In the genomic region with DNA sequence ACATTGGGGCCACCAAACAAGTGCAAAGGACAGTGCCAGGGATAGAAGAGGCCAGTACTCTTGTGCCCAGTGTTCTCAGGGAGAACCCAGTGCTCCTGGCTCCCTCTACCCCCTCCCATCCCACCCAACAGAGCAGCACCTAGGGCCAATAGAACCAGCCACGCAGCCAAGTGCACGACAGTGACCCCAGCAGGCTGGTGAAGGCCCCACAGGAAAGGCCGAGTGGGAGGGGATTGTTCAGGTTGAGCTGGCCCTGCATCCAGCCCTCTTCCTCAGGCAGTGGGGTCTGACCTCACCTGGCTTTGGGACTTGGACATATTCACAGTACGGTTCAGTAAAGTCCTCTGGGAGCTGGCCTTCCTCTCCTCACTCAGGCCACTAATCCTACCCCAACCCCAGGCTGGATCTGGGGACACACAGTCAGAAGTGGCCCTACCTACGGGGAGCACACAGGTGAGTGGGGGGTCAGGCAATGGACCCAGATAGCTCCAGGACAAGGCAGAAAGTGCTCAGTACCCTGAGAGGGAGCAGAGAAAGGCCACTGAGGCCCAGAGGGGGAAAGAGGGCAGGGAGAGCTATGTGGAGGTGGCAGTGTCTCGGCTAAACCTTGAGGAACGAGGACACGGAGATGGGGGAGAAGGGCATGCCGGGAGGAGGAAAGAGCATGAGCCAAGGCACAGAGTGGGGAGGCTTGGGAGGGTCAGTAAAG, we compare ENCODE assay signal across 9 cellular contexts. TPM values are rescaled to one million over a fixed set of nuclear protein-coding genes. Genes with fewer than 3 reads are reported as not detected.
DNase-seq lines count a peak whose midpoint lies in the region; ATAC-seq and TF ChIP-seq lines count a peak whose summit lies in the region.
"Had no signal": no experiment of that assay in that cellular context is flagged by ENCODE, and none has a peak within 500 bp of the region (broad histone marks: within the 10 kb centered on the region; RNA-seq: fewer than 3 reads in every experiment).

No MANE protein-coding gene starts in this region.

- H3K9me2 ChIP-seq in PC-3 (replicated peaks; ENCODE audit: low read length): no peaks in the 10 kb centered on the region

- no TSS peak for BruUV-seq in PC-3 (replicated peaks; lab: Mats Ljungman, UMichigan)

- H3K9ac ChIP-seq in PC-3 (ENCODE audit: low read length): no peak overlapping the region

- no peaks in the 10 kb centered on the region for H4K20me1 ChIP-seq in PC-3 (ENCODE audit: low read length)

- H3K36me3 ChIP-seq in PC-3 (ENCODE audit: low read depth, low read length): no peaks in the 10 kb centered on the region; the same call in 1 of the 2 replicates

- no peak overlapping the region for H2AFZ ChIP-seq in PC-3 (ENCODE audit: low read length)

- POLR2A ChIA-PET in AG04449 (lab: Yijun Ruan, JAX) (no interaction called here), PC-3 (lab: Charles Lee; ENCODE audit: unreplicated experiment) (no interaction called here)

- no peaks in the 10 kb centered on the region for H3K4me1 ChIP-seq in PC-3 (ENCODE audit: insufficient read depth, low read length)
- H3K4me1 ChIP-seq in foreskin keratinocyte: no peaks in the 10 kb centered on the region

- peak; percentile 27 for TF ChIP-seq CTCF in AG04449 (IDR thresholded peaks at IDR 0.05; ENCODE audit: insufficient read depth, low read length, missing control alignments)
- peak; percentile 43; the same call in 1 of the 2 replicates for TF ChIP-seq CTCF in GM12874 (IDR thresholded peaks at IDR 0.05; ENCODE audit: insufficient read depth, low read depth, low read length)
- no peak for TF ChIP-seq CTCF in PC-3 (conservative IDR thresholded peaks at IDR 0.05; ENCODE audit: low read depth, low read length)
- peak; percentile 20 for TF ChIP-seq CTCF in foreskin keratinocyte (conservative IDR thresholded peaks at IDR 0.05)

- no peak for DNase-seq in AG04449 (ENCODE audit: low read depth, low spot score)
- DNase-seq in PC-3: peak; percentile 7
- no peak for DNase-seq in foreskin keratinocyte
- no peak for DNase-seq in NCI-H1105 (lab: John Stamatoyannopoulos, UW)
- DNase-seq in NCI-H1694 (lab: John Stamatoyannopoulos, UW): no peak
- DNase-seq: NCI-H1436 had no signal

- no peaks in the 10 kb centered on the region for H3K9me3 ChIP-seq in PC-3 (ENCODE audit: low read length)

- intact Hi-C loops in PC-3 (cut with micrococcal nuclease): no loop called here

- CTCF ChIA-PET in AG04449 (lab: Yijun Ruan, JAX) (interaction anchor here (1.4 kb wide), 1 partner anchor 30 kb away, joined by 4 read pairs; no protein-coding TSS in a partner anchor), PC-3 (lab: Charles Lee) (no interaction called here)

- no peak overlapping the region for H3K4me2 ChIP-seq in PC-3 (ENCODE audit: low read length)

- H3K27me3 ChIP-seq in PC-3 (ENCODE audit: low read length): no peaks in the 10 kb centered on the region
- no peaks in the 10 kb centered on the region for H3K27me3 ChIP-seq in foreskin keratinocyte

- H3K27ac ChIP-seq in PC-3 (ENCODE audit: low read length): no peak overlapping the region
- no peak overlapping the region for H3K27ac ChIP-seq in foreskin keratinocyte

- H3K4me3 ChIP-seq in AG04449 (ENCODE audit: low read depth, low read length) (no peak overlapping the region), PC-3 (ENCODE audit: low read length) (no peak overlapping the region)

- peak; percentile 54; the same call in 1 of the 2 replicates for ATAC-seq in PC-3
- peak; percentile 26 for ATAC-seq in foreskin keratinocyte
- no peak for ATAC-seq in HG02885 (IDR thresholded peaks at IDR 0.05; ENCODE audit: poor library complexity, unreplicated experiment)
- no peak for ATAC-seq in HG03280 (IDR thresholded peaks at IDR 0.05; ENCODE audit: unreplicated experiment)

- H3K79me2 ChIP-seq in PC-3 (ENCODE audit: low read length): no peaks in the 10 kb centered on the region

- H3F3A ChIP-seq in PC-3 (ENCODE audit: low read length, unreplicated experiment): no peaks in the 10 kb centered on the region

RNA-seq across cellular contexts. Expression of a gene that starts 25.4 kb away (rescaled TPM):
- total RNA-seq in PC-3 (2014; rRNA removed) (37.0 and 37.2 TPM in 2 replicates), foreskin keratinocyte (39.7 and 48.9 TPM in 2 replicates)
- 24.1 and 32.0 TPM in 2 replicates for polyA plus RNA-seq in foreskin keratinocyte

RNA-seq across cellular contexts. Expression of a gene that starts 45.9 kb away (rescaled TPM):
- 5.8 and 6.4 TPM in 2 replicates for total RNA-seq in PC-3 (2014; rRNA removed)
- total RNA-seq in foreskin keratinocyte: 8.9 and 9.8 TPM in 2 replicates
- 3.1 and 3.5 TPM in 2 replicates for polyA plus RNA-seq in foreskin keratinocyte

Comparison
In these comparisons a context has a peak if more than half of its experiments do, and no peak if none do; other contexts are left out.
1. ATAC-seq: peak in PC-3 (single experiment) and foreskin keratinocyte (single experiment); none in HG02885 (single experiment) and HG03280 (single experiment).